Comparison of ENCODE assay signal across 8 cellular contexts in the genomic region with DNA sequence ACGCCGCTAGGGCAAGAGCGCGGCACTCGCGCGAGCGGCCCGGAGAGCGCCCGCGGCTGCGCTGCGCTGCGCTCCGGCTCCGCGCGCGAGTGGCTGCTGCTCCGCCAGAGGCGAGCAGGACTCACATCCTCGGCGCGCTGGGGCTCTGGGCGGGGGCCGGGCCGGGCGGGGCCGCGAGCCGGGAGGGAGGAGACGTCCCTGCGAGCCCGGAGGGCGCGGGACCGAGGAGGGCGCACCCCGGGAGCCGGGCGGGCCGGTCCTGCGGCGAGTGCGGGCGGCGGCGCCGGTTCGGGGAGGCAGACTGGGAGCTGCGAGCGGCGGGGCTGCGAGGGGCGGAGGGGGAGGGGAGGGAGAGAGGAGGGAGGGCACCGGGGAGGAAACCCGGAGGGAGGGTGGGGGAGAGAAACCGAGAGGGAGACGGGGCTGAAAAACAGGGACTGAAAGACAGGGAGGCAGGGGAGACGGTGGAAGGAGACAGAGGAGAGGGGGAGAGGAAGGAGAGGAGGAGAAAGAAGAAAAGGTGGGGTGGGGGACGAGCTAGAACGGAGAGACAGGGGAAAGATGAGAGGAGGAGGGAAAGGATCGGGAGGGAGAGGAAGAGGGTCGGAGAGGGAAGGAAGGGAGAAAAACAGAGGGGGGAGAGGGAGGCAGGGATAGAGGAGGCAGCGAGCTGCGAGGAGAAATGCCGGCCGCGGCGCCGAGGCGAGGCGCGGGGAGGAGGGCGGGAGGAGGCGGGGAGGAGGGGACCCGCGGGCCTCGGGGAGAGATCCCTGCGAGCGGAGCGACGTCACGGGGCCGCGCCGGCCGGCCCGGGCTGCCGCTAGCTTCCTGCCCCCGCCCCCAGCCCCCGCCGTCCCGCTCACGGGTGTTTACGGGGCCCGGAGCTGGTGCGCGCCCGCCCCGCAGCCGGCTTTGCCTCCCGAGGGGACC. TPM values are rescaled to one million over a fixed set of nuclear protein-coding genes. Genes with fewer than 3 reads are reported as not detected.
DNase-seq lines count a peak whose midpoint lies in the region; ATAC-seq lines count a peak whose summit lies in the region.

A gene (minus strand): TSS at position 684 of the 930 bp plus-strand sequence. CDS start 831 bp downstream, outside the sequence.

- intact Hi-C loops in posterior vena cava (cut with DNase I): loop anchor here in 1 of 2 donors (5.0 kb wide), 1 partner anchor 273 kb away; no protein-coding TSS in a partner anchor

- H3K27ac Mint-ChIP-seq in T-helper 1 cell treated with Interleukin-12 subunit alpha and Interleukin-12 subunit beta and Interleukin-4 antibody, amounts not matched to agents 30 μg/mL and 1 μg/mL, for 36 hours: peak within 1 kb of the TSS; percentile 36

- H3K27me3 Mint-ChIP-seq in T-helper 1 cell treated with Interleukin-12 subunit alpha and Interleukin-12 subunit beta and Interleukin-4 antibody, amounts not matched to agents 30 μg/mL and 1 μg/mL, for 36 hours (ENCODE audit: low read depth): peaks cover 78% of the 10 kb centered on the region

- ATAC-seq in GM18517 (IDR thresholded peaks at IDR 0.05; ENCODE audit: unreplicated experiment) (no peak), HG03196 (IDR thresholded peaks at IDR 0.05; ENCODE audit: unreplicated experiment) (no peak)

- H3K4me3 Mint-ChIP-seq in T-helper 1 cell treated with Interleukin-12 subunit alpha and Interleukin-12 subunit beta and Interleukin-4 antibody, amounts not matched to agents 30 μg/mL and 1 μg/mL, for 36 hours: peak within 1 kb of the TSS; percentile 87

- H3K36me3 Mint-ChIP-seq in T-helper 1 cell treated with Interleukin-12 subunit alpha and Interleukin-12 subunit beta and Interleukin-4 antibody, amounts not matched to agents 30 μg/mL and 1 μg/mL, for 36 hours (ENCODE audit: low read depth): no peaks in the 10 kb centered on the region

- H3K4me1 Mint-ChIP-seq in T-helper 1 cell treated with Interleukin-12 subunit alpha and Interleukin-12 subunit beta and Interleukin-4 antibody, amounts not matched to agents 30 μg/mL and 1 μg/mL, for 36 hours (ENCODE audit: low read depth): peaks cover 4% of the 10 kb centered on the region

- peak; percentile 4 for DNase-seq in A172 (ENCODE audit: low spot score)
- DNase-seq in HCEC 1CT: peak; percentile 74
- DNase-seq in astrocyte of the hippocampus (ENCODE audit: low read depth, low spot score): peak; percentile 86
- peak; percentile 88 for DNase-seq in hepatic stellate cell (ENCODE audit: low spot score)
- peak; percentile 89 for DNase-seq in posterior vena cava (ENCODE audit: low spot score)

- no peaks in the 10 kb centered on the region for H3K9me3 Mint-ChIP-seq in T-helper 1 cell treated with Interleukin-12 subunit alpha and Interleukin-12 subunit beta and Interleukin-4 antibody, amounts not matched to agents 30 μg/mL and 1 μg/mL, for 36 hours

RNA-seq across cellular contexts. Expression of the gene that starts here (rescaled TPM):
- total RNA-seq in A172 (2014; rRNA removed; shearing (Covaris generic)): 2.9 and 3.6 TPM in 2 replicates
- 10 to 100 TPM; 12.3 to 22.9 TPM for total RNA-seq in posterior vena cava

Comparison
In these comparisons a context has a peak if more than half of its experiments do, and no peak if none do; other contexts are left out.
1. DNase-seq: peak in every context shown above with its lines; median percentile 89 in posterior vena cava; 88 in hepatic stellate cell; 86 in astrocyte of the hippocampus; 74 in HCEC 1CT; 4 in A172.